In the genomic region with DNA sequence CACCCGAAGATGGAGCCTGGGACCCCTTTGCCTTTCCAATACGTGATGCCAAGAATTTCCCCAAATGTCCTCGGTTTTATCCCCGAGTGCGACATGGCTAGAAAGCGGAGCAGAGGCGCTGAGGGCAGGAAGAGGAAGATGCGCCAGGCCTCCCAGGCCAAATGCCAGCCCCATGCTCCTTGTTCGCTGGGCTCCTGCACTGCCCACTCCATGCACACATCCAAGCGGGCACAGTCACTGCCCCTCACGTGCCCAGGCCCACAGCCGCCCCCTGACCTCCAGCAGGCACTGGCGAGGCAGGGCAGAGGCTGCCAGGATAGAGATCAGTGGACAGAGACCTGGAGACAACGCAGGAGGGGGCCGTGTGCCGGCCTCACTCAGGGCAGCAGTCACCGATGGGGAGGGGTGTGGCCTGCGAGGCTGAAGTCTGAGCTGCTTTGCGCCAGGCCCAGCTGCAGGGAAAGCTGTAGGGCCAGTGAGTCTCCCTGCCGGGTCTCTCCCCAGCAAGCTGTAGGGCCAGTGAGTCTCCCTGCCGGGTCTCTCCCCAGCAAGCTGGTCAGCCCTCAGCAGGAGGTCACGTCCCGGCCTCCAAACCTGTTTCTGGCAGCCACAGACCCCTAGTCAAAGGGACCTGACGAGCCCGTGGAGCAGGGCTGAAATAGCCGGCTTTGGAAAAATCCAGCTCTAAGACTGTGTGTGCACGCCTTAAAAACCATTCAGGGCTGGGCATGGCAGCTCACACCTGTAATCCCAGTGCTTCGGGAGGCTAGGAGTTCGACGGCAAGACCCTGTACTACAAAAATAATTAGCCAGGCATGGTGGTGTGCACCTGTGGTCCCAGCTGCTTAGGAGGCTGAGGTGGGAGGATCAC, we compare ENCODE assay signal across 12 cellular contexts.
A peak's percentile ranks its signal among the peaks of the same experiment; 100 is the strongest.
DNase-seq lines count a peak whose midpoint lies in the region; ATAC-seq and TF ChIP-seq lines count a peak whose summit lies in the region.
"Had no signal": no experiment of that assay in that cellular context is flagged by ENCODE, and none has a peak within 500 bp of the region (broad histone marks: within the 10 kb centered on the region; RNA-seq: fewer than 3 reads in every experiment).

No MANE protein-coding gene starts in this region.

- no peak for TF ChIP-seq EP300 in upper lobe of left lung (IDR thresholded peaks at IDR 0.05)

- H3K4me1 Mint-ChIP-seq in chondrocyte (ENCODE audit: low read depth): peaks cover 9% of the 10 kb centered on the region

- H3K4me3 ChIP-seq in heart right ventricle: peak overlapping the region in 3 of 10 donors; percentile 42 to 56 (median 53)
- H3K4me3 ChIP-seq in mesendoderm (ENCODE audit: low read length): no peak overlapping the region
- no peak overlapping the region for H3K4me3 ChIP-seq in upper lobe of left lung

- peaks cover 2% of the 10 kb centered on the region for H3K36me3 Mint-ChIP-seq in chondrocyte (ENCODE audit: low read depth)

- H3K36me3 ChIP-seq in heart right ventricle: no peaks in the 10 kb centered on the region
- H3K36me3 ChIP-seq in mesendoderm (ENCODE audit: control insufficient read depth, insufficient read depth, low read length): no peaks in the 10 kb centered on the region
- H3K36me3 ChIP-seq in upper lobe of left lung: no peaks in the 10 kb centered on the region

- H3K27me3 ChIP-seq in heart right ventricle: peaks cover 0 to 10% (median 4%) of the 10 kb centered on the region in 7 donors
- no peaks in the 10 kb centered on the region for H3K27me3 ChIP-seq in mesendoderm (ENCODE audit: insufficient read depth, low read length, poor library complexity)
- H3K27me3 ChIP-seq in upper lobe of left lung: peaks cover 0 to 2% (median under 1%) of the 10 kb centered on the region in 4 donors
- H3K27me3 ChIP-seq: dorsolateral prefrontal cortex had no signal

- no peaks in the 10 kb centered on the region for H3K79me1 ChIP-seq in mesendoderm (ENCODE audit: low read length)

- peak overlapping the region; percentile 34 for H3K56ac ChIP-seq in mesendoderm (ENCODE audit: low read length)

- H3K27me3 Mint-ChIP-seq in chondrocyte (ENCODE audit: low read depth): no peaks in the 10 kb centered on the region

- H3K4me1 ChIP-seq in heart right ventricle (peaks cover 0 to 24% (median 13%) of the 10 kb centered on the region in 9 donors), mesendoderm (ENCODE audit: control insufficient read depth, low read depth, low read length) (no peaks in the 10 kb centered on the region), upper lobe of left lung (peaks cover under 1 to 18% (median 11%) of the 10 kb centered on the region in 4 donors)

- no peaks in the 10 kb centered on the region for H3K9me3 Mint-ChIP-seq in chondrocyte (ENCODE audit: low read depth)

- H2BK5ac ChIP-seq in mesendoderm (ENCODE audit: low read length): no peak overlapping the region

- no peak overlapping the region for H3K4me3 Mint-ChIP-seq in chondrocyte (ENCODE audit: unreplicated experiment)

- no peak overlapping the region for H3K4me2 ChIP-seq in mesendoderm (ENCODE audit: low read length)

- no peak overlapping the region for H2BK15ac ChIP-seq in mesendoderm (replicated peaks; ENCODE audit: low read depth)

- peak; percentile 47 for DNase-seq in Right ventricle myocardium inferior (ENCODE audit: missing footprints)
- DNase-seq in heart right ventricle: no peak
- peak; percentile 70 for DNase-seq in chondrocyte (ENCODE audit: low spot score)
- no peak for DNase-seq in mesendoderm
- peak; percentile 17 to 73 for DNase-seq in upper lobe of left lung
- no peak for DNase-seq in T1000 (lab: John Stamatoyannopoulos, UW)
- no peak for DNase-seq in DMS79 treated with DMSO at 0.1 percent for 48 hours (lab: John Stamatoyannopoulos, UW)
- no peak for DNase-seq in stimulated activated CD4-positive, alpha-beta T cell treated with anti-CD3 and anti-CD28 coated beads, Interleukin-4, amount 100 ng/mL, for 4 hours
- DNase-seq: activated T-cell treated with anti-CD3 and anti-CD28 coated beads for 4 hours, NCI-H1105, NCI-H510A treated with DMSO at 0.1 percent for 48 hours had no signal

- H3K27ac Mint-ChIP-seq in chondrocyte (ENCODE audit: unreplicated experiment): no peak overlapping the region

- H3K4ac ChIP-seq in mesendoderm (ENCODE audit: low read depth, low read length): no peak overlapping the region

- no peak overlapping the region for H2BK120ac ChIP-seq in mesendoderm (ENCODE audit: low read depth, low read length)

- no peak overlapping the region for H4K8ac ChIP-seq in mesendoderm (ENCODE audit: low read depth, low read length)

- no peak overlapping the region for H2AK5ac ChIP-seq in mesendoderm (ENCODE audit: low read length)

- no peak for TF ChIP-seq POLR2A in upper lobe of left lung (IDR thresholded peaks at IDR 0.05)

- no peaks in the 10 kb centered on the region for H3K9me3 ChIP-seq in heart right ventricle
- H3K9me3 ChIP-seq in upper lobe of left lung: no peaks in the 10 kb centered on the region

- no peak for ATAC-seq in Right ventricle myocardium inferior
- no peak for ATAC-seq in heart right ventricle
- peak in 1 of 2 donors; percentile 22 for ATAC-seq in upper lobe of left lung (ENCODE audit: low FRiP score in 2 of 2)

- no peak overlapping the region for H3K23ac ChIP-seq in mesendoderm (ENCODE audit: low read length)

- no peak overlapping the region for H3K18ac ChIP-seq in mesendoderm (ENCODE audit: low read length)

- no peak overlapping the region for H4K5ac ChIP-seq in mesendoderm (ENCODE audit: low read length)

- TF ChIP-seq CTCF in heart right ventricle (IDR thresholded peaks at IDR 0.05): no peak
- no peak for TF ChIP-seq CTCF in chondrocyte (IDR thresholded peaks at IDR 0.05)
- no peak for TF ChIP-seq CTCF in upper lobe of left lung (IDR thresholded peaks at IDR 0.05)

- intact Hi-C loops in Right ventricle myocardium inferior (cut with DNase I) (loop anchor here (2.0 to 10.0 kb wide), 4 partner anchors 98 to 395 kb away; no protein-coding TSS in a partner anchor), heart right ventricle (cut with DNase I) (loop anchor here in 8 of 10 donors (1.0 to 10.0 kb wide), 6 partner anchors 108 to 279 kb away; no protein-coding TSS in a partner anchor)

- H3K27ac ChIP-seq in heart right ventricle (no peak overlapping the region), mesendoderm (ENCODE audit: low read depth, low read length) (no peak overlapping the region), upper lobe of left lung (no peak overlapping the region)

- no peak overlapping the region for H3K9ac ChIP-seq in mesendoderm (ENCODE audit: low read length)

- H3K79me2 ChIP-seq in mesendoderm (ENCODE audit: control insufficient read depth, insufficient read depth, low read length): no peaks in the 10 kb centered on the region

- WGBS in heart right ventricle, 2 donors: 72 to 83% methylated on average over 30 of the region's 30 CpGs
- WGBS in mesendoderm (ENCODE audit: extremely low coverage, insufficient coverage, low lambda C conversion rate): no CpG with 5 or more reads among the region's 30 CpGs
- 69 to 70% methylated on average over 9 to 23 of the region's 30 CpGs for WGBS in upper lobe of left lung, 2 donors

Comparison
In these comparisons a context has a peak if more than half of its experiments do, and no peak if none do; other contexts are left out.
1. DNase-seq: peak in Right ventricle myocardium inferior (single experiment), chondrocyte (single experiment) and upper lobe of left lung (2 of 2); none in heart right ventricle (0 of 2), mesendoderm (single experiment), T1000 (single experiment), DMS79 treated with DMSO at 0.1 percent for 48 hours (single experiment) and stimulated activated CD4-positive, alpha-beta T cell treated with anti-CD3 and anti-CD28 coated beads, Interleukin-4, amount 100 ng/mL, for 4 hours (0 of 2).